In genomic region chr20:29086938-29087337, GRCh38 we compare ENCODE assay signal across 8 cellular contexts.
"Had no signal": no experiment of that assay in that cellular context is flagged by ENCODE, and none has a peak within 500 bp of the region (broad histone marks: within the 10 kb centered on the region; RNA-seq: fewer than 3 reads in every experiment).

No MANE protein-coding gene starts in this region.

- ATAC-seq: HCT116, HepG2 had no signal

- H3K27ac ChIP-seq: GM23248, HL-60 had no signal

- DNase-seq: GM23248, GOT3, H7, HFFc6 had no signal

- H3K36me3 ChIP-seq: HAP-1 had no signal

- H3K4me3 ChIP-seq: GM23248, HAP-1 had no signal

- H3K9ac ChIP-seq: GM23248 had no signal

- FAIRE-seq: HepG2 had no signal

- H2AFZ ChIP-seq: GM23248 had no signal

- H3K9me3 ChIP-seq: HAP-1 had no signal

- H3K4me1 ChIP-seq: HAP-1 had no signal
